In genomic region chr22:39317084-39317755, GRCh38 we compare ENCODE assay signal across 8 cellular contexts. TPM values are rescaled to one million over a fixed set of nuclear protein-coding genes. Genes with fewer than 3 reads are reported as not detected.
A peak's percentile ranks its signal among the peaks of the same experiment; 100 is the strongest.
DNase-seq lines count a peak whose midpoint lies in the region; ATAC-seq and TF ChIP-seq lines count a peak whose summit lies in the region.

No MANE protein-coding gene starts in this region.

- peak overlapping the region; percentile 96 for H3K9ac ChIP-seq in ES-I3 (ENCODE audit: low read depth, low read length)
- H3K9ac ChIP-seq in NT2/D1 (ENCODE audit: insufficient read length, low read depth): peak overlapping the region; percentile 96

- DNase-seq in NT2/D1 (ENCODE audit: low read depth, low spot score): no peak
- peak; percentile 19 to 42 for DNase-seq in cardiac fibroblast (ENCODE audit: low read depth in 2 of 2)
- no peak for DNase-seq in naive thymus-derived CD4-positive, alpha-beta T cell
- no peak for DNase-seq in activated CD4-positive, CD25-positive, alpha-beta regulatory T cell treated with anti-CD3 and anti-CD28 coated beads, Interleukin-2, amount 50 U/mL, for 72 hours
- DNase-seq in foreskin melanocyte: no peak
- DNase-seq in T-helper 9 cell: no peak

- peak overlapping the region; percentile 29 to 100 (median 98) for H3K4me3 Mint-ChIP-seq in naive thymus-derived CD4-positive, alpha-beta T cell

- H3K9me3 ChIP-seq in ES-I3 (ENCODE audit: control insufficient read depth, insufficient read depth, low read length) (no peaks in the 10 kb centered on the region), NT2/D1 (ENCODE audit: insufficient read depth, low read length) (no peaks in the 10 kb centered on the region)
- no peaks in the 10 kb centered on the region for H3K9me3 ChIP-seq in naive thymus-derived CD4-positive, alpha-beta T cell (ENCODE audit: control insufficient read depth in 2 of 3, low read length in 3 of 3)

- H3K9me3 Mint-ChIP-seq in naive thymus-derived CD4-positive, alpha-beta T cell: peaks cover 0 to 12% (median 0%) of the 10 kb centered on the region in 11 donors

- H3K36me3 Mint-ChIP-seq in naive thymus-derived CD4-positive, alpha-beta T cell: peaks cover 7 to 48% (median 14%) of the 10 kb centered on the region in 5 donors

- H3K4me3 ChIP-seq in NT2/D1 (ENCODE audit: insufficient read length, low read depth) (peak overlapping the region; percentile 92), cardiac fibroblast (replicated peaks in 1 of 2; ENCODE audit: low read depth in 2 of 2, low read length in 2 of 2) (peak overlapping the region; percentile 71 to 76)
- H3K4me3 ChIP-seq in naive thymus-derived CD4-positive, alpha-beta T cell (ENCODE audit: low read length): peak overlapping the region; percentile 81

- POLR2A ChIA-PET in naive thymus-derived CD4-positive, alpha-beta T cell (lab: Charles Lee): interaction anchor here (0.6 to 8.1 kb wide), 17 partner anchors 9 to 223 kb away, joined by 3 to 240 read pairs (median 5); partner anchors contain the start of genes ATF4 and RPS19BP1

- intact Hi-C loops in naive thymus-derived CD4-positive, alpha-beta T cell (cut with micrococcal nuclease): loop anchor here (2.0 to 10.0 kb wide), 5 partner anchors 70 to 920 kb away; partner anchors contain the start of gene SUN2 (in 2 of the 2)

- peak overlapping the region; percentile 90 for H3K27ac ChIP-seq in naive thymus-derived CD4-positive, alpha-beta T cell (ENCODE audit: low read depth, low read length)

- CTCF ChIA-PET in naive thymus-derived CD4-positive, alpha-beta T cell (lab: Charles Lee): interaction anchor here (0.6 to 11.7 kb wide), 10 partner anchors 32 to 295 kb away, joined by 3 to 262 read pairs (median 3); no protein-coding TSS in a partner anchor

- H3K36me3 ChIP-seq in ES-I3 (ENCODE audit: insufficient read depth, low read length) (peaks cover 60% of the 10 kb centered on the region), NT2/D1 (ENCODE audit: insufficient read depth, insufficient read length, low read length) (peaks cover 70% of the 10 kb centered on the region)
- H3K36me3 ChIP-seq in naive thymus-derived CD4-positive, alpha-beta T cell (ENCODE audit: control insufficient read depth in 2 of 3, insufficient read depth in 3 of 3, low read length in 3 of 3): peaks cover 29 to 65% (median 49%) of the 10 kb centered on the region in 3 experiments

- H3K27me3 Mint-ChIP-seq in naive thymus-derived CD4-positive, alpha-beta T cell: peaks cover 0 to 3% (median 0%) of the 10 kb centered on the region in 5 donors

- ATAC-seq in naive thymus-derived CD4-positive, alpha-beta T cell: no peak
- no peak for ATAC-seq in HG03460 (IDR thresholded peaks at IDR 0.05; ENCODE audit: unreplicated experiment)

- H3K4me1 Mint-ChIP-seq in naive thymus-derived CD4-positive, alpha-beta T cell: peaks cover 27 to 59% (median 35%) of the 10 kb centered on the region in 7 donors

- H3K27ac Mint-ChIP-seq in naive thymus-derived CD4-positive, alpha-beta T cell: peak overlapping the region in 8 of 9 donors; percentile 23 to 99 (median 96)

- no peaks in the 10 kb centered on the region for H3K27me3 ChIP-seq in NT2/D1 (ENCODE audit: insufficient read depth, insufficient read length)
- H3K27me3 ChIP-seq in naive thymus-derived CD4-positive, alpha-beta T cell (ENCODE audit: control insufficient read depth in 2 of 2, insufficient read depth in 2 of 2, low read length in 2 of 2): no peaks in the 10 kb centered on the region

- peaks cover 17% of the 10 kb centered on the region; the same call in 1 of the 2 replicates for H3K4me1 ChIP-seq in ES-I3 (ENCODE audit: insufficient read depth, low read length)
- peaks cover 6% of the 10 kb centered on the region for H3K4me1 ChIP-seq in NT2/D1 (ENCODE audit: insufficient read depth, insufficient read length)
- H3K4me1 ChIP-seq in naive thymus-derived CD4-positive, alpha-beta T cell (ENCODE audit: control insufficient read depth in 2 of 2, insufficient read depth in 2 of 2, low read length in 2 of 2): peaks cover 34 to 40% of the 10 kb centered on the region in 2 donors

- TF ChIP-seq CTCF in cardiac fibroblast (IDR thresholded peaks at IDR 0.05; ENCODE audit: low read depth, low read length): no peak

RNA-seq across cellular contexts. Expression of gene RPL3, which starts 2.2 kb away (rescaled TPM):
- total RNA-seq in naive thymus-derived CD4-positive, alpha-beta T cell: 1,000 to 10,000 TPM; 1,611 to 3,932 (median 3,789) TPM
- 1,000 to 10,000 TPM; 4,573 to 5,509 TPM for polyA plus RNA-seq in naive thymus-derived CD4-positive, alpha-beta T cell

RNA-seq across cellular contexts. Expression of gene SYNGR1, which starts 32.6 kb away (rescaled TPM):
- total RNA-seq in naive thymus-derived CD4-positive, alpha-beta T cell: 1 to 10 TPM in 2 of 5 experiments, under 1 TPM in 3; 0.12 to 7.0 (median 0.92) TPM
- 1 to 10 TPM; 1.9 to 2.5 TPM for polyA plus RNA-seq in naive thymus-derived CD4-positive, alpha-beta T cell

Comparison
In these comparisons a context has a peak if more than half of its experiments do, and no peak if none do; other contexts are left out.
1. DNase-seq: peak in cardiac fibroblast (2 of 2); none in NT2/D1 (single experiment), naive thymus-derived CD4-positive, alpha-beta T cell (0 of 9), activated CD4-positive, CD25-positive, alpha-beta regulatory T cell treated with anti-CD3 and anti-CD28 coated beads, Interleukin-2, amount 50 U/mL, for 72 hours (single experiment), foreskin melanocyte (single experiment) and T-helper 9 cell (single experiment).
2. Peak in every context shown above with its lines, with median percentiles within 50 percentile points of each other: H3K4me3 ChIP-seq.